9 cellular contexts compared by ENCODE assay signal in the genomic region with DNA sequence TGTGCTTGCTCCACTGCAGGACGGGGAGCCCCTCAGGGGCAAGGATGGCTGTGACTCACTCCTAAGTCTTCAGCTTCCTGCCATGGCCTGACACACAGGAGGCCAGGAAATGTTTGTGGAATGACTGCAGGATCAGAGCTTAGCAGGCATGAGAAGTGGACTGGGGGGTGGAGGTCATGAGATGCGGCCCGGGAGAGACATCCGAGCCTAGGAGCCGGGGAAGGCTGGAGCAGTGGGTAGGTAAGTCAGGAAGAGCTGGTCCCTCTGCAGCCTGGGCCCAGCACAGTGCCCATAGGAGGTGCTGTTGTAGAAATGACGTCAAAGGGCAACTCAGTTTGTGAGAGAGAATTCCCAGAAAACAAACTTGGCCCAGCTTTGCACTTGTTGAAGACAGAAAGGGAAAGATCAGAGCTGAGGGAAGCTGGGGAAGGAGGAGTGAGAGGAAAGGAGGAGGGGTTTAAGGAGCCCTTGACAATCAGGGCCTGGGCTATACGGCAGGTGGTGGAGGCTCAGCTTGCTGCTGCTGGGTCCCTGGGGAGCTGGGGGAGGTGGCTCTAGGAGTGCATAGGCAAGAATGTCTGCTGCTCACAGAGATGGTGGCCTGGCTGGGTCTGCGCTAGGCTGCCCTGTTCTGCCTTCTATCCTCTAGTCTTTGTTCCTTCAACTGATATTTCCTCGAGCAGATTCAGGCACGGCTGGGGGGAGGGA. TPM values are rescaled to one million over a fixed set of nuclear protein-coding genes. Genes with fewer than 3 reads are reported as not detected.
A peak's percentile ranks its signal among the peaks of the same experiment; 100 is the strongest.
DNase-seq lines count a peak whose midpoint lies in the region; ATAC-seq and TF ChIP-seq lines count a peak whose summit lies in the region.
"Had no signal": no experiment of that assay in that cellular context is flagged by ENCODE, and none has a peak within 500 bp of the region (broad histone marks: within the 10 kb centered on the region; RNA-seq: fewer than 3 reads in every experiment).

No MANE protein-coding gene starts in this region.

- peak overlapping the region; percentile 89 for H3K4me2 ChIP-seq in OCI-LY7 (ENCODE audit: low read length)

- BruUV-seq in OCI-LY7 (replicated peaks; lab: Mats Ljungman, UMichigan), result no TSS peak

- POLR2A ChIA-PET in OCI-LY7 (lab: Charles Lee), result interaction anchor here (0.5 to 3.2 kb wide), 8 partner anchors 10 to 85 kb away, joined by 3 to 25 read pairs (median 4); partner anchors contain the start of gene POU2F2

- CTCF ChIA-PET in OCI-LY7 (lab: Charles Lee; ENCODE audit: unreplicated experiment), result interaction anchor here (0.7 to 2.6 kb wide), 3 partner anchors 10 to 63 kb away, joined by 5 to 10 read pairs (median 6); partner anchors contain the start of gene POU2F2

- H3K27ac ChIP-seq in OCI-LY7 (ENCODE audit: low read depth, low read length, poor library complexity, severe bottlenecking), result peak overlapping the region; percentile 97
- H3K27ac ChIP-seq in epithelial cell of prostate, result peak overlapping the region; percentile 100
- H3K27ac ChIP-seq: HL-60 had no signal

- H3K9me3 ChIP-seq in OCI-LY7 (ENCODE audit: low read length), result no peaks in the 10 kb centered on the region

- ATAC-seq in HG03139 (IDR thresholded peaks at IDR 0.05; ENCODE audit: unreplicated experiment) (peak; percentile 44), HG03469 (IDR thresholded peaks at IDR 0.05; ENCODE audit: unreplicated experiment) (no peak)

- H2AFZ ChIP-seq in OCI-LY7 (ENCODE audit: low read length), result no peak overlapping the region

- peaks cover 84% of the 10 kb centered on the region for H3K36me3 ChIP-seq in OCI-LY7 (ENCODE audit: insufficient read depth, low read length)

- no peaks in the 10 kb centered on the region for H4K20me1 ChIP-seq in OCI-LY7 (ENCODE audit: insufficient read depth, low read length)

- TF ChIP-seq CTCF in GM13977 (IDR thresholded peaks at IDR 0.05; ENCODE audit: extremely low read depth, insufficient read depth, missing control alignments) (peak; percentile 28), OCI-LY7 (conservative IDR thresholded peaks at IDR 0.05; ENCODE audit: low read length) (peak; percentile 66)

- H3K4me1 ChIP-seq in OCI-LY7 (ENCODE audit: insufficient read depth, low read length, poor library complexity, severe bottlenecking), result peaks cover 99% of the 10 kb centered on the region

- H3K79me2 ChIP-seq in OCI-LY7 (ENCODE audit: insufficient read depth, low read depth, low read length), result peaks cover 13% of the 10 kb centered on the region; the same call in 1 of the 2 replicates

- H3K9me2 ChIP-seq in OCI-LY7 (ENCODE audit: insufficient read depth, low read length), result no peaks in the 10 kb centered on the region

- in situ Hi-C loops in GM13977 (cut with MboI; ENCODE audit: low pct_unique_long_range_greater_than_20kb, low sequenced_read_pairs, unreplicated experiment), result loop anchor here (5.0 to 25.0 kb wide), 2 partner anchors 74 to 174 kb away; no protein-coding TSS in a partner anchor

- DNase-seq in AG08396 (ENCODE audit: low spot score) (peak; percentile 92), GM13977 (ENCODE audit: low spot score) (peak; percentile 76), OCI-LY7 (ENCODE audit: low spot score) (peak; percentile 95), epithelial cell of prostate (ENCODE audit: low read depth, low spot score) (peak; percentile 85), retina (peak; percentile 52), SIG-M5 (lab: John Stamatoyannopoulos, UW) (no peak)

- peak overlapping the region; percentile 59 for H3K4me3 ChIP-seq in OCI-LY7 (ENCODE audit: low read depth, low read length, poor library complexity, severe bottlenecking)

- intact Hi-C loops in OCI-LY7 (cut with micrococcal nuclease; ENCODE audit: unreplicated experiment), result loop anchor here (1.0 kb wide), 1 partner anchor 16 kb away; no protein-coding TSS in a partner anchor

RNA-seq across cellular contexts. Expression of gene POU2F2, which starts 18.5 kb away (rescaled TPM):
- total RNA-seq in OCI-LY7 (2014; rRNA removed; shearing (Covaris generic)), result 28.6 and 33.5 TPM in 2 replicates
- 59.5 and 66.5 TPM in 2 replicates for total RNA-seq in OCI-LY7 (2022)

RNA-seq across cellular contexts. Expression of gene ZNF574, which starts 37.8 kb away (rescaled TPM):
- total RNA-seq in OCI-LY7 (2014; rRNA removed; shearing (Covaris generic)), result 18.5 and 29.3 TPM in 2 replicates
- total RNA-seq in OCI-LY7 (2022), result 14.5 and 16.6 TPM in 2 replicates

RNA-seq across cellular contexts. Expression of gene GRIK5, which starts 43.8 kb away (rescaled TPM):
- total RNA-seq in OCI-LY7 (2014; rRNA removed; shearing (Covaris generic)), result 0.73 and 0.77 TPM in 2 replicates
- total RNA-seq in OCI-LY7 (2022), result 1.1 and 1.3 TPM in 2 replicates
